Comparison of ENCODE assay signal across 27 cellular contexts in the genomic region with DNA sequence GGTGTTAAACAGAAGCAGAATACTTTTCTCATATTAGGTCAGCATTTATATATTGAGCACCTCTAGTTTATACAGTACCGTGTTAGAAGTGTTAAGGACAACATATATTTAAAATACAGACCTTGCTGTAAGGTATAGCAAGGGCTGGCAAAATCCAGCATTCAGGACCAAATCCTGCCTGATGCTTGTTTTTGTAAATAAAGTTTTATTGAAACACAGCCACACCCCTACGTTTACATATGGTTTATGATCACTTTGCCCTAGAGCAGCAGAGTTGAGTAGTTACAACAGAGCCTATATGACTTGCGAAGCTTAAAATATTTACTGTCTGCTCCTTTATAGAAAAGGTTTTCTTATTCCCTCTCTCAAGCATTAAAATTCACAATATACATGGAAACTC.
"Had no signal": no experiment of that assay in that cellular context is flagged by ENCODE, and none has a peak within 500 bp of the region (broad histone marks: within the 10 kb centered on the region; RNA-seq: fewer than 3 reads in every experiment).

No MANE protein-coding gene starts in this region.

- H3K4me1 ChIP-seq: stomach, suprapubic skin, testis, thyroid gland, transverse colon, upper lobe of left lung, upper lobe of right lung, uterus, vagina had no signal

- ATAC-seq: stimulated activated effector memory CD8-positive, alpha-beta T cell treated with anti-CD3 and anti-CD28 coated beads, Interleukin-12 subunit alpha, Interleukin-12 subunit beta, amount 100 ng/mL, for 72 hours; stimulated activated memory B cell treated with anti-CD40 and anti-IgM and Interleukin-4, amounts not matched to agents 10 μg/mL and 1 μg/mL and 100 μg/mL, for 72 hours; stimulated activated naive B cell treated with anti-CD40 and anti-IgM and Interleukin-4, amounts not matched to agents 10 μg/mL and 1 μg/mL and 100 μg/mL, for 72 hours; stimulated activated naive CD8-positive, alpha-beta T cell treated with anti-CD3 and anti-CD28 coated beads, Interleukin-15, amount 100 ng/mL, for 72 hours; stimulated activated naive CD8-positive, alpha-beta T cell treated with anti-CD3 and anti-CD28 coated beads, Interleukin-15, Interleukin-2, amounts not matched to agents 100 U/mL and 50 U/mL, for 24 hours; upper lobe of right lung had no signal

- FAIRE-seq: urothelium cell line had no signal

- H3K36me3 ChIP-seq: stomach, suprapubic skin, thoracic aorta, thyroid gland, tibial artery, tibial nerve, transverse colon, upper lobe of left lung, upper lobe of right lung, uterus, vagina had no signal

- H3K9me3 ChIP-seq: stomach, suprapubic skin, testis, thoracic aorta, thyroid gland, tibial artery, tibial nerve, transverse colon, upper lobe of left lung, upper lobe of right lung, uterus, vagina had no signal

- H3K27me3 ChIP-seq: stomach, suprapubic skin, testis, thyroid gland, tibial artery, tibial nerve, transverse colon, upper lobe of left lung, upper lobe of right lung, uterus, vagina had no signal

- DNase-seq: stimulated activated CD4-positive, alpha-beta T cell treated with anti-CD3 and anti-CD28 coated beads, Interleukin-2, amount 100 ng/mL, for 48 hours; stimulated activated CD4-positive, alpha-beta T cell treated with anti-CD3 and anti-CD28 coated beads, Interleukin-4, amount 100 ng/mL, for 1 hour; stimulated activated CD4-positive, alpha-beta T cell treated with anti-CD3 and anti-CD28 coated beads, Interleukin-4, amount 100 ng/mL, for 24 hours; stimulated activated CD4-positive, alpha-beta T cell treated with anti-CD3 and anti-CD28 coated beads, Interleukin-4, amount 100 ng/mL, for 4 hours; stimulated activated CD8-positive, alpha-beta memory T cell treated with anti-CD3 and anti-CD28 coated beads, Interleukin-4, amount 100 ng/mL, for 48 hours; stimulated activated naive B cell treated with anti-CD40 and anti-IgM and Interleukin-4, amounts not matched to agents 10 μg/mL and 1 μg/mL and 100 μg/mL, for 72 hours; stimulated activated naive CD4-positive, alpha-beta T cell; stimulated activated naive CD4-positive, alpha-beta T cell treated with Interleukin-2 at 50 U/mL for 16 hours; stimulated activated naive CD8-positive, alpha-beta T cell treated with anti-CD3 and anti-CD28 coated beads, Interleukin-15, amount 100 ng/mL, for 72 hours; stimulated activated naive CD8-positive, alpha-beta T cell treated with anti-CD3 and anti-CD28 coated beads, Interleukin-15, Interleukin-2, amounts not matched to agents 100 U/mL and 50 U/mL, for 24 hours; stomach; substantia nigra; testis; thyroid gland; tibial artery; transverse colon; trophoblast cell; upper lobe of left lung; upper lobe of right lung; uterus had no signal

- H3K4me3 ChIP-seq: stomach, suprapubic skin, testis, thoracic aorta, thyroid gland, tibial artery, tibial nerve, transverse colon, upper lobe of left lung, upper lobe of right lung, uterus, vagina had no signal

- H3K27ac ChIP-seq: stomach, suprapubic skin, testis, thoracic aorta, thyroid gland, tibial artery, tibial nerve, transverse colon, upper lobe of left lung, upper lobe of right lung, uterus, vagina had no signal
